Comparison of ENCODE assay signal across 8 cellular contexts in genomic region chr3:48088749-48089466, GRCh38.
DNase-seq lines count a peak whose midpoint lies in the region; ATAC-seq and TF ChIP-seq lines count a peak whose summit lies in the region.

No MANE protein-coding gene starts in this region.

- CTCF ChIA-PET in T-cell (lab: Charles Lee), result interaction anchor here in 1 of 2 donors (0.5 to 0.7 kb wide), 3 partner anchors 43 to 1206 kb away, joined by 3 to 4 read pairs (median 3); no protein-coding TSS in a partner anchor

- peaks cover 2% of the 10 kb centered on the region for H3K36me3 ChIP-seq in left ventricle myocardium inferior

- H3K27ac ChIP-seq in left ventricle myocardium inferior (replicated peaks), result peak overlapping the region; percentile 97

- TF ChIP-seq CTCF in GM13976 (IDR thresholded peaks at IDR 0.05; ENCODE audit: borderline replicate concordance, control extremely low read depth, extremely low read depth, insufficient read depth, missing control alignments) (no peak), left ventricle myocardium inferior (IDR thresholded peaks at IDR 0.05; ENCODE audit: borderline replicate concordance) (no peak), progenitor cell of endocrine pancreas (IDR thresholded peaks at IDR 0.05; ENCODE audit: unreplicated experiment) (peak; percentile 22)

- ATAC-seq in HG02852 (IDR thresholded peaks at IDR 0.05; ENCODE audit: unreplicated experiment) (peak; percentile 93), T-cell (replicated peaks in 1 of 4) (peak; percentile 94 to 98 (median 98))

- H3K4me3 ChIP-seq in left ventricle myocardium inferior, result peak overlapping the region; percentile 84

- intact Hi-C loops in left ventricle myocardium inferior (cut with micrococcal nuclease), result loop anchor here (10.0 kb wide), 1 partner anchor 94 kb away; no protein-coding TSS in a partner anchor

- H3K27ac Mint-ChIP-seq in T-cell (peak overlapping the region; percentile 95 to 98), progenitor cell of endocrine pancreas (peak overlapping the region; percentile 99)

- in situ Hi-C loops in GM13976 (cut with MboI; ENCODE audit: low sequenced_read_pairs, unreplicated experiment), result no loop called here

- no peaks in the 10 kb centered on the region for H3K9me3 ChIP-seq in left ventricle myocardium inferior (replicated peaks)

- no peaks in the 10 kb centered on the region for H3K27me3 Mint-ChIP-seq in T-cell
- peaks cover 2% of the 10 kb centered on the region for H3K27me3 Mint-ChIP-seq in progenitor cell of endocrine pancreas

- DNase-seq in GM13976 (ENCODE audit: low spot score) (peak; percentile 96), NCI-H146 (lab: John Stamatoyannopoulos, UW) (peak; percentile 96), T-cell (peak; percentile 85 to 95 (median 92)), amniotic stem cell (lab: John Stamatoyannopoulos, UW) (peak; percentile 94), left ventricle myocardium inferior (peak; percentile 98), progenitor cell of endocrine pancreas (ENCODE audit: low spot score, unreplicated experiment) (peak; percentile 92), ureter (ENCODE audit: low spot score) (peak; percentile 96)

- H3K36me3 Mint-ChIP-seq in T-cell (peaks cover 8% of the 10 kb centered on the region), progenitor cell of endocrine pancreas (ENCODE audit: insufficient read depth) (peaks cover 6% of the 10 kb centered on the region)

- H3K4me3 Mint-ChIP-seq in T-cell, result peak overlapping the region; percentile 92 to 97 (median 95)
- H3K4me3 Mint-ChIP-seq in progenitor cell of endocrine pancreas (ENCODE audit: low read depth), result peak overlapping the region; percentile 92

- H3K4me1 Mint-ChIP-seq in T-cell (peaks cover 24 to 31% (median 30%) of the 10 kb centered on the region in 3 donors), progenitor cell of endocrine pancreas (ENCODE audit: low read depth) (peaks cover 19% of the 10 kb centered on the region)

- H3K4me1 ChIP-seq in left ventricle myocardium inferior, result peaks cover 49% of the 10 kb centered on the region

- POLR2A ChIA-PET in T-cell (lab: Charles Lee), result no interaction called here

- no peaks in the 10 kb centered on the region for H3K27me3 ChIP-seq in left ventricle myocardium inferior (ENCODE audit: low read depth)

- no peaks in the 10 kb centered on the region for H3K9me3 Mint-ChIP-seq in T-cell
- H3K9me3 Mint-ChIP-seq in progenitor cell of endocrine pancreas (ENCODE audit: low read depth), result no peaks in the 10 kb centered on the region

Comparison
In these comparisons a context has a peak if more than half of its experiments do, and no peak if none do; other contexts are left out.
1. Peak in every context shown above with its lines: DNase-seq, ATAC-seq, H3K4me3 ChIP-seq and H3K27ac ChIP-seq.